Comparison of ENCODE assay signal across 8 cellular contexts in genomic region chr5:136080113-136080482, GRCh38. TPM values are rescaled to one million over a fixed set of nuclear protein-coding genes. Genes with fewer than 3 reads are reported as not detected.
A peak's percentile ranks its signal among the peaks of the same experiment; 100 is the strongest.
DNase-seq lines count a peak whose midpoint lies in the region; ATAC-seq and TF ChIP-seq lines count a peak whose summit lies in the region.

No MANE protein-coding gene starts in this region.

- peak overlapping the region; percentile 52 for H3K4me2 ChIP-seq in GM23248 (ENCODE audit: unreplicated experiment)

- POLR2A ChIA-PET in BJ (lab: Charles Lee), result no interaction called here

- H3K27me3 ChIP-seq in BJ (ENCODE audit: control insufficient read depth, insufficient read depth, low read length) (no peaks in the 10 kb centered on the region; the same call in none of the 2 replicates), GM23248 (replicated peaks; ENCODE audit: insufficient read depth) (no peaks in the 10 kb centered on the region)

- peak overlapping the region; percentile 86; the same call in 1 of the 2 replicates for H3K9ac ChIP-seq in GM23248

- H3K4me1 Mint-ChIP-seq in activated naive CD8-positive, alpha-beta T cell treated with anti-CD3 and anti-CD28 coated beads, Interleukin-2, amount 50 U/mL, for 24 hours, result peaks cover 14% of the 10 kb centered on the region

- 55 to 71% methylated on average over 13 of the region's 13 CpGs for WGBS in GM23248 (ENCODE audit: low coverage in 1 of 2, low lambda C conversion rate in 2 of 2, missing lambda C conversion rate in 2 of 2), 2 experiments

- H3K4me3 ChIP-seq in BJ (ENCODE audit: low read depth, low read length), result peak overlapping the region; percentile 30
- peak overlapping the region; percentile 44 for H3K4me3 ChIP-seq in GM23248

- no peaks in the 10 kb centered on the region for H3K9me2 ChIP-seq in GM23248 (ENCODE audit: insufficient read depth)

- H3F3A ChIP-seq in GM23248 (ENCODE audit: insufficient read depth), result peaks cover 59% of the 10 kb centered on the region

- no peak for DNase-seq in BJ (ENCODE audit: low read depth)
- DNase-seq in GM23248, result no peak
- no peak for DNase-seq in activated naive CD8-positive, alpha-beta T cell treated with anti-CD3 and anti-CD28 coated beads, Interleukin-2, amount 50 U/mL, for 24 hours
- peak; percentile 5 to 23 for DNase-seq in lung microvascular endothelial cell (ENCODE audit: low read depth in 2 of 2)
- DNase-seq in GOT3 (lab: John Stamatoyannopoulos, UW), result no peak
- no peak for DNase-seq in NCI-H2171 (lab: John Stamatoyannopoulos, UW)
- no peak for DNase-seq in substantia nigra (lab: John Stamatoyannopoulos, UW)
- DNase-seq in DMS153 treated with DMSO at 0.1 percent for 48 hours (lab: John Stamatoyannopoulos, UW; ENCODE audit: unreplicated experiment), result no peak

- H3K4me1 ChIP-seq in GM23248 (ENCODE audit: insufficient read depth), result no peaks in the 10 kb centered on the region

- H3K36me3 ChIP-seq in BJ (ENCODE audit: control insufficient read depth, insufficient read depth, low read length) (no peaks in the 10 kb centered on the region), GM23248 (ENCODE audit: low read depth) (no peaks in the 10 kb centered on the region)

- CTCF ChIA-PET in BJ (lab: Yijun Ruan, JAX), result interaction anchor here (1.0 kb wide), 1 partner anchor 713 kb away, joined by 3 read pairs; no protein-coding TSS in a partner anchor

- peak overlapping the region; percentile 94 for H3K27ac Mint-ChIP-seq in activated naive CD8-positive, alpha-beta T cell treated with anti-CD3 and anti-CD28 coated beads, Interleukin-2, amount 50 U/mL, for 24 hours

- peaks cover 2% of the 10 kb centered on the region for H3K36me3 Mint-ChIP-seq in activated naive CD8-positive, alpha-beta T cell treated with anti-CD3 and anti-CD28 coated beads, Interleukin-2, amount 50 U/mL, for 24 hours (ENCODE audit: low read depth)

- H3K27me3 Mint-ChIP-seq in activated naive CD8-positive, alpha-beta T cell treated with anti-CD3 and anti-CD28 coated beads, Interleukin-2, amount 50 U/mL, for 24 hours, result peaks cover 43% of the 10 kb centered on the region

- no peak for TF ChIP-seq CTCF in BJ (IDR thresholded peaks at IDR 0.05; ENCODE audit: insufficient read depth, low read depth, low read length)

- H3K27ac ChIP-seq in GM23248 (no peak overlapping the region), substantia nigra (ENCODE audit: low read depth, low read length, poor library complexity, severe bottlenecking) (no peak overlapping the region)

- no peak for ATAC-seq in activated naive CD8-positive, alpha-beta T cell treated with anti-CD3 and anti-CD28 coated beads, Interleukin-2, amount 50 U/mL, for 24 hours

- no peaks in the 10 kb centered on the region for H3K79me2 ChIP-seq in GM23248 (ENCODE audit: insufficient read depth)

- no peaks in the 10 kb centered on the region for H3K9me3 Mint-ChIP-seq in activated naive CD8-positive, alpha-beta T cell treated with anti-CD3 and anti-CD28 coated beads, Interleukin-2, amount 50 U/mL, for 24 hours

- in situ Hi-C loops in GM23248 (cut with MboI), result loop anchor here (10.0 kb wide), 1 partner anchor 185 kb away; the partner anchor contains the start of gene IL9

- H3K9me3 ChIP-seq in GM23248 (ENCODE audit: low read depth), result no peaks in the 10 kb centered on the region

- peak overlapping the region; percentile 75 for H3K4me3 Mint-ChIP-seq in activated naive CD8-positive, alpha-beta T cell treated with anti-CD3 and anti-CD28 coated beads, Interleukin-2, amount 50 U/mL, for 24 hours

- no peaks in the 10 kb centered on the region for H4K20me1 ChIP-seq in GM23248 (ENCODE audit: insufficient read depth)

- no peak overlapping the region for H2AFZ ChIP-seq in GM23248

RNA-seq across cellular contexts. Expression of gene TGFBI, which starts 51.3 kb away (rescaled TPM):
- polyA plus RNA-seq in BJ (2011; rRNA removed) (987 and 1,228 TPM in 2 replicates), GM23248 (2016; fragmentation: Nextera tagmentation; extraction: Ambion mirVana) (7,159 and 7,358 TPM in 2 replicates)
- 332 and 387 TPM in 2 replicates for polyA minus RNA-seq in BJ (2011; rRNA and poly(A)+ RNA removed)
- 7,109 and 7,351 TPM in 2 replicates for total RNA-seq in GM23248 (2014; rRNA removed; shearing (Covaris generic))
- 3.8 and 17.0 TPM in 2 replicates for total RNA-seq in lung microvascular endothelial cell

RNA-seq across cellular contexts. Expression of gene SMAD5, which starts 52.5 kb away (rescaled TPM):
- 34.3 and 66.8 TPM in 2 replicates for polyA plus RNA-seq in BJ (2011; rRNA removed)
- polyA minus RNA-seq in BJ (2011; rRNA and poly(A)+ RNA removed), result 59.2 and 105 TPM in 2 replicates
- total RNA-seq in GM23248 (2014; rRNA removed; shearing (Covaris generic)), result 50.5 and 53.1 TPM in 2 replicates
- polyA plus RNA-seq in GM23248 (2016; fragmentation: Nextera tagmentation; extraction: Ambion mirVana), result 44.0 and 50.0 TPM in 2 replicates
- 26.2 and 28.6 TPM in 2 replicates for total RNA-seq in lung microvascular endothelial cell

Comparison
In these comparisons a context has a peak if more than half of its experiments do, and no peak if none do; other contexts are left out.
1. DNase-seq: peak in lung microvascular endothelial cell (2 of 2); none in BJ (single experiment), GM23248 (single experiment), activated naive CD8-positive, alpha-beta T cell treated with anti-CD3 and anti-CD28 coated beads, Interleukin-2, amount 50 U/mL, for 24 hours (single experiment), GOT3 (single experiment), NCI-H2171 (single experiment), substantia nigra (0 of 49) and DMS153 treated with DMSO at 0.1 percent for 48 hours (single experiment).
2. RNA of gene TGFBI, which starts 51.3 kb away (total RNA-seq): 7,109 to 7,351 TPM in GM23248; 3.8 to 17.0 TPM in lung microvascular endothelial cell; every median in the first group is over 100 times any median in the second.